Comparison of ENCODE assay signal across 30 cellular contexts in genomic region chr4:116881077-116881476, GRCh38.
DNase-seq lines count a peak whose midpoint lies in the region; ATAC-seq and TF ChIP-seq lines count a peak whose summit lies in the region.
"Had no signal": no experiment of that assay in that cellular context is flagged by ENCODE, and none has a peak within 500 bp of the region (broad histone marks: within the 10 kb centered on the region; RNA-seq: fewer than 3 reads in every experiment).

No MANE protein-coding gene starts in this region.

- intact Hi-C loops in HCT116 (cut with micrococcal nuclease), result no loop called here
- intact Hi-C loops in mammary epithelial cell (cut with micrococcal nuclease), result no loop called here

- no peak for TF ChIP-seq POLR2A in HCT116 (IDR thresholded peaks at IDR 0.05; ENCODE audit: borderline replicate concordance, extremely low read depth, insufficient read depth, insufficient read length)

- peaks cover 13% of the 10 kb centered on the region for H3K4me1 Mint-ChIP-seq in progenitor cell of endocrine pancreas (ENCODE audit: low read depth)
- H3K4me1 Mint-ChIP-seq: CD4-positive, CD25-positive, alpha-beta regulatory T cell; neural progenitor cell had no signal

- POLR2A ChIA-PET in HCT116 (lab: Charles Lee), result no interaction called here

- no peaks in the 10 kb centered on the region for H3K36me3 Mint-ChIP-seq in progenitor cell of endocrine pancreas (ENCODE audit: insufficient read depth)
- H3K36me3 Mint-ChIP-seq: activated CD4-positive, alpha-beta memory T cell treated with anti-CD3 and anti-CD28 coated beads for 36 hours; CD4-positive, CD25-positive, alpha-beta regulatory T cell; neural progenitor cell had no signal

- no peaks in the 10 kb centered on the region for H4K20me1 ChIP-seq in HCT116 (ENCODE audit: insufficient read depth)
- H4K20me1 ChIP-seq in mammary epithelial cell (ENCODE audit: insufficient read depth, low read length), result no peaks in the 10 kb centered on the region

- BruUV-seq in HCT116 (replicated peaks; lab: Mats Ljungman, UMichigan), result no TSS peak
- BruUV-seq in mammary epithelial cell (replicated peaks; lab: Mats Ljungman, UMichigan), result no TSS peak

- CTCF ChIA-PET in HCT116 (lab: Charles Lee), result no interaction called here
- CTCF ChIA-PET in mammary epithelial cell (lab: Charles Lee; ENCODE audit: low non-redundant PET), result no interaction called here

- DNase-seq in HCT116 (ENCODE audit: low read depth, low spot score) (no peak), left kidney (ENCODE audit: low read depth, low spot score) (peak; percentile 24), D341Med (ENCODE audit: low spot score) (no peak), NCI-H446 treated with DMSO at 0.1 percent for 48 hours (lab: John Stamatoyannopoulos, UW) (no peak), progenitor cell of endocrine pancreas (ENCODE audit: low spot score, unreplicated experiment) (no peak), mammary epithelial cell (no peak)
- DNase-seq: activated CD4-positive, alpha-beta memory T cell treated with anti-CD3 and anti-CD28 coated beads for 36 hours; activated CD4-positive, CD25-positive, alpha-beta regulatory T cell; activated gamma-delta T cell treated with Interleukin-2 at 50 U/mL for 16 hours; activated T-cell treated with anti-CD3 and anti-CD28 coated beads for 4 hours; adrenal gland; brain microvascular endothelial cell; CD4-positive, CD25-positive, alpha-beta regulatory T cell; esophagus squamous epithelium; gastrocnemius medialis; hypothalamus; islet precursor cell; lower lobe of right lung; NCI-H1048; NCI-H2029 treated with DMSO at 0.1 percent for 48 hours; NCI-H226; NCI-H82; SHP77 treated with DMSO at 0.1 percent for 48 hours; SW 1271; uterus had no signal

- no peaks in the 10 kb centered on the region; the same call in 1 of the 2 replicates for H3K9me2 ChIP-seq in HCT116 (ENCODE audit: insufficient read depth)

- H3K27me3 ChIP-seq in HCT116 (ENCODE audit: insufficient read depth, low read length), result no peaks in the 10 kb centered on the region
- no peaks in the 10 kb centered on the region for H3K27me3 ChIP-seq in mammary epithelial cell (ENCODE audit: insufficient read depth, low read length)
- H3K27me3 ChIP-seq: adrenal gland, brain microvascular endothelial cell, esophagus squamous epithelium, gastrocnemius medialis, neural progenitor cell, suprapubic skin had no signal

- H3K36me3 ChIP-seq in HCT116 (ENCODE audit: control insufficient read depth in 1 of 2, insufficient read depth in 2 of 2, low read length in 2 of 2), result no peaks in the 10 kb centered on the region
- no peaks in the 10 kb centered on the region for H3K36me3 ChIP-seq in mammary epithelial cell (ENCODE audit: insufficient read depth, low read length)
- H3K36me3 ChIP-seq: adrenal gland, brain microvascular endothelial cell, esophagus squamous epithelium, gastrocnemius medialis, HAP-1, lower lobe of right lung, neural progenitor cell, suprapubic skin, uterus had no signal

- no peak overlapping the region for H3K27ac Mint-ChIP-seq in progenitor cell of endocrine pancreas
- H3K27ac Mint-ChIP-seq: activated CD4-positive, alpha-beta memory T cell treated with anti-CD3 and anti-CD28 coated beads for 36 hours; CD4-positive, CD25-positive, alpha-beta regulatory T cell; neural progenitor cell had no signal

- no peaks in the 10 kb centered on the region for H3K9me3 ChIP-seq in HCT116 (ENCODE audit: control insufficient read depth in 1 of 2, insufficient read depth in 1 of 2, low read depth in 1 of 2, low read length in 2 of 2)
- no peaks in the 10 kb centered on the region for H3K9me3 ChIP-seq in mammary epithelial cell (replicated peaks; ENCODE audit: insufficient read depth, low read length)
- H3K9me3 ChIP-seq: adrenal gland, esophagus squamous epithelium, gastrocnemius medialis, HAP-1, lower lobe of right lung, suprapubic skin, uterus had no signal

- H3K4me1 ChIP-seq in HCT116 (ENCODE audit: control insufficient read depth in 1 of 2, insufficient read depth in 2 of 2, low read length in 2 of 2) (no peaks in the 10 kb centered on the region), mammary epithelial cell (ENCODE audit: insufficient read depth, low read length) (no peaks in the 10 kb centered on the region)
- H3K4me1 ChIP-seq: adrenal gland, esophagus squamous epithelium, gastrocnemius medialis, HAP-1, lower lobe of right lung, neural progenitor cell, suprapubic skin, uterus had no signal

- TF ChIP-seq RAD21 in HCT116 (IDR thresholded peaks at IDR 0.05; ENCODE audit: low read depth), result no peak

- RAD21 ChIA-PET in HCT116 (lab: Charles Lee; ENCODE audit: low non-redundant PET in 1 of 2, low total read pairs in 2 of 2, uncharacterized antibody in 2 of 2, unreplicated experiment in 2 of 2), result no interaction called here

- no peak for TF ChIP-seq CTCF in HCT116 (IDR thresholded peaks at IDR 0.05 in 2 of 3, conservative IDR thresholded peaks at IDR 0.05 in 1 of 3; ENCODE audit: borderline replicate concordance in 1 of 3, insufficient read depth in 1 of 3, low read depth in 2 of 3, low read length in 2 of 3)
- TF ChIP-seq CTCF in progenitor cell of endocrine pancreas (IDR thresholded peaks at IDR 0.05; ENCODE audit: unreplicated experiment), result no peak
- no peak for TF ChIP-seq CTCF in mammary epithelial cell (conservative IDR thresholded peaks at IDR 0.05 in 1 of 2, IDR thresholded peaks at IDR 0.05 in 1 of 2; ENCODE audit: extremely low read depth in 1 of 2, insufficient read depth in 1 of 2, low read depth in 1 of 2, low read length in 2 of 2)

- 64% methylated on average over 1 of the region's 1 CpG for WGBS in mammary epithelial cell (ENCODE audit: low coverage, missing lambda C conversion rate)

- no peaks in the 10 kb centered on the region for H3K79me2 ChIP-seq in HCT116 (ENCODE audit: insufficient read depth, low read length)
- no peaks in the 10 kb centered on the region for H3K79me2 ChIP-seq in mammary epithelial cell (ENCODE audit: insufficient read depth, low read length)

- H3K27me3 Mint-ChIP-seq in progenitor cell of endocrine pancreas, result no peaks in the 10 kb centered on the region
- H3K27me3 Mint-ChIP-seq: activated CD4-positive, alpha-beta memory T cell treated with anti-CD3 and anti-CD28 coated beads for 36 hours; CD4-positive, CD25-positive, alpha-beta regulatory T cell had no signal

- H3K27ac ChIP-seq in HCT116 (ENCODE audit: low read depth, low read length), result no peak overlapping the region
- no peak overlapping the region for H3K27ac ChIP-seq in mammary epithelial cell (ENCODE audit: insufficient read depth, low read depth, low read length)
- H3K27ac ChIP-seq: adrenal gland, brain microvascular endothelial cell, esophagus squamous epithelium, gastrocnemius medialis, lower lobe of right lung, neural progenitor cell, suprapubic skin, uterus had no signal

- H3K4me3 Mint-ChIP-seq in progenitor cell of endocrine pancreas (ENCODE audit: low read depth), result no peak overlapping the region
- H3K4me3 Mint-ChIP-seq: activated CD4-positive, alpha-beta memory T cell treated with anti-CD3 and anti-CD28 coated beads for 36 hours; CD4-positive, CD25-positive, alpha-beta regulatory T cell; neural progenitor cell had no signal

- H3K9me3 Mint-ChIP-seq in progenitor cell of endocrine pancreas (ENCODE audit: low read depth), result peaks cover 5% of the 10 kb centered on the region
- H3K9me3 Mint-ChIP-seq: activated CD4-positive, alpha-beta memory T cell treated with anti-CD3 and anti-CD28 coated beads for 36 hours; neural progenitor cell had no signal

- H3K4me2 ChIP-seq in HCT116 (ENCODE audit: low read length) (no peak overlapping the region), mammary epithelial cell (ENCODE audit: insufficient read depth, low read depth, low read length) (no peak overlapping the region)
- H3K4me2 ChIP-seq: neural progenitor cell had no signal

- dilution Hi-C loops in mammary epithelial cell (cut with HindIII; ENCODE audit: low sequenced_read_pairs), result no loop called here

- ATAC-seq in GM18909 (IDR thresholded peaks at IDR 0.05; ENCODE audit: poor library complexity, unreplicated experiment) (peak; percentile 74), HCT116 (no peak), HG03175 (IDR thresholded peaks at IDR 0.05; ENCODE audit: unreplicated experiment) (peak; percentile 97)
- ATAC-seq: gastrocnemius medialis, lower lobe of right lung had no signal

- H3K4me3 ChIP-seq in HCT116 (replicated peaks in 1 of 2; ENCODE audit: low read depth in 1 of 2, low read length in 2 of 2) (no peak overlapping the region), mammary epithelial cell (replicated peaks in 1 of 3; ENCODE audit: insufficient read depth in 1 of 3, low read depth in 2 of 3, low read length in 3 of 3) (no peak overlapping the region)
- H3K4me3 ChIP-seq: adrenal gland, esophagus squamous epithelium, gastrocnemius medialis, HAP-1, lower lobe of right lung, neural progenitor cell, suprapubic skin, uterus had no signal

- in situ Hi-C loops in mammary epithelial cell (cut with MboI; ENCODE audit: low sequenced_read_pairs in 2 of 2), result no loop called here

- H2AFZ ChIP-seq in HCT116 (ENCODE audit: low read depth, low read length, poor library complexity, severe bottlenecking) (peak overlapping the region; percentile 1), mammary epithelial cell (ENCODE audit: low read depth, low read length) (no peak overlapping the region)
- H2AFZ ChIP-seq: neural progenitor cell had no signal

- H3K9ac ChIP-seq in HCT116 (ENCODE audit: low read length), result no peak overlapping the region
- no peak overlapping the region for H3K9ac ChIP-seq in mammary epithelial cell (ENCODE audit: insufficient read depth, low read length)
- H3K9ac ChIP-seq: neural progenitor cell had no signal

TF ChIP-seq in HCT116, 20 proteins besides CTCF, POLR2A, EP300 and RAD21 (continues in another document):
- no peak for TF ChIP-seq EGR1 (IDR thresholded peaks at IDR 0.05; ENCODE audit: low read depth)
- TF ChIP-seq ZBTB33 (IDR thresholded peaks at IDR 0.05; ENCODE audit: extremely low read depth, insufficient replicate concordance, low read length), result no peak
- TF ChIP-seq MAX (IDR thresholded peaks at IDR 0.05), result no peak
